In the genomic region with DNA sequence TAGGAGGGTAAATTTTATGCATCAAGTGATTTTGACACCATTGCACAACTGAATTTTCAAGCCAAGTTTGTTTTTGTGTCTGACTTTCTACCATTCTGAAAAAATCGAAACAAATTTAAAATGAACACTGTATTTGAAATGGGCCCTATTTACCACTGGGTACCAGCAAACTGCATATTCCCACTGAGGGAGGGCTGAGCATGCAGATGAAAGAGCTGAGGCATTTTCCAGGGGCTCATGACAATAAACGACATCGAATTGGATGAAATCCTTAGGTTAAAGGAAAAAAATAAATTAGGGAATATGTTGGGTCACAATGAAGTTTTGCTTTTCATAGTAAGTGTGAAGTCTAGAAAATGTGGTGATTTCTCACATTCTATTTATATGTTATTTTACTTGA, we compare ENCODE assay signal across 33 cellular contexts.
"Had no signal": no experiment of that assay in that cellular context is flagged by ENCODE, and none has a peak within 500 bp of the region (broad histone marks: within the 10 kb centered on the region; RNA-seq: fewer than 3 reads in every experiment).

No MANE protein-coding gene starts in this region.

- DNase-seq: activated B cell treated with CpG ODN at 0.5 μM for 24 hours; activated CD4-positive, alpha-beta T cell treated with anti-CD3 and anti-CD28 coated beads for 48 hours; activated CD4-positive, alpha-beta T cell treated with anti-CD3 and anti-CD28 coated beads, Interleukin-2, amount 50 U/mL, for 1 hour; activated CD4-positive, alpha-beta T cell treated with anti-CD3 and anti-CD28 coated beads, Interleukin-2, amount 50 U/mL, for 48 hours; activated CD8-positive, alpha-beta memory T cell treated with anti-CD3 and anti-CD28 coated beads for 24 hours; activated CD8-positive, alpha-beta T cell treated with anti-CD3 and anti-CD28 coated beads for 36 hours; activated effector memory CD4-positive, alpha-beta T cell treated with Interleukin-2 at 50 U/mL for 16 hours; activated gamma-delta T cell treated with Interleukin-2 at 50 U/mL for 16 hours; activated naive CD4-positive, alpha-beta T cell treated with anti-CD3 and anti-CD28 coated beads, Interleukin-2, amount 50 U/mL, for 16 hours; activated naive CD4-positive, alpha-beta T cell treated with Interleukin-2 at 50 U/mL for 16 hours; activated T-cell treated with anti-CD3 and anti-CD28 coated beads, Interleukin-2, amount 50 U/mL, for 4 hours; amniotic stem cell; anterior cingulate cortex; body of pancreas; central memory CD4-positive, alpha-beta T cell; cortex of kidney; dermis blood vessel endothelial cell; effector CD8-positive, alpha-beta T cell; esophagus squamous epithelium; head of caudate nucleus; T-helper 1 cell; T-helper 17 cell; T1000; WERI-Rb-1 had no signal

- H3K27ac Mint-ChIP-seq: activated B cell treated with CpG ODN at 0.5 μM for 24 hours; activated CD8-positive, alpha-beta T cell treated with anti-CD3 and anti-CD28 coated beads for 36 hours; activated naive CD8-positive, alpha-beta T cell; activated T-helper 17 cell treated with anti-CD3 and anti-CD28 coated beads, Interleukin-2, amount 50 U/mL, for 72 hours; T-helper 17 cell; T-helper 2 cell treated with Interferon-gamma antibody and Interleukin-4, amounts not matched to agents 5 μg/mL and 100 μg/mL, for 36 hours had no signal

- H3K4me3 Mint-ChIP-seq: activated B cell treated with CpG ODN at 0.5 μM for 24 hours; activated CD8-positive, alpha-beta T cell treated with anti-CD3 and anti-CD28 coated beads for 36 hours; activated naive CD8-positive, alpha-beta T cell; activated T-cell treated with anti-CD3 and anti-CD28 coated beads, Interleukin-2, amount 50 U/mL, for 4 hours; activated T-helper 17 cell treated with anti-CD3 and anti-CD28 coated beads, Interleukin-2, amount 50 U/mL, for 72 hours; T-helper 17 cell; T-helper 2 cell treated with Interferon-gamma antibody and Interleukin-4, amounts not matched to agents 5 μg/mL and 100 μg/mL, for 36 hours had no signal

- H3K36me3 Mint-ChIP-seq: activated naive CD8-positive, alpha-beta T cell had no signal

- H3K9me3 Mint-ChIP-seq: activated B cell treated with CpG ODN at 0.5 μM for 24 hours; activated CD8-positive, alpha-beta T cell treated with anti-CD3 and anti-CD28 coated beads for 36 hours; activated T-cell treated with anti-CD3 and anti-CD28 coated beads, Interleukin-2, amount 50 U/mL, for 4 hours; activated T-helper 17 cell treated with anti-CD3 and anti-CD28 coated beads, Interleukin-2, amount 50 U/mL, for 72 hours; T-helper 2 cell treated with Interferon-gamma antibody and Interleukin-4, amounts not matched to agents 5 μg/mL and 100 μg/mL, for 36 hours had no signal

- H3K27me3 Mint-ChIP-seq: activated B cell treated with CpG ODN at 0.5 μM for 24 hours; activated CD8-positive, alpha-beta T cell treated with anti-CD3 and anti-CD28 coated beads for 36 hours; activated naive CD8-positive, alpha-beta T cell; activated T-helper 17 cell treated with anti-CD3 and anti-CD28 coated beads, Interleukin-2, amount 50 U/mL, for 72 hours; T-helper 17 cell had no signal

- H3K36me3 ChIP-seq: breast epithelium, cardiac muscle cell, esophagus squamous epithelium had no signal

- H3K27ac ChIP-seq: body of pancreas, breast epithelium, cardiac muscle cell, epithelial cell of prostate, esophagus squamous epithelium, WERI-Rb-1 had no signal

- H3K4me3 ChIP-seq: body of pancreas, breast epithelium, cardiac muscle cell, esophagus squamous epithelium had no signal

- FAIRE-seq: colon, endometrium, endothelial cell of umbilical vein had no signal

- H3K27me3 ChIP-seq: body of pancreas, breast epithelium, cardiac muscle cell, esophagus squamous epithelium had no signal

- H3K4me1 ChIP-seq: breast epithelium had no signal

- H3K9me3 ChIP-seq: body of pancreas, breast epithelium, esophagus squamous epithelium had no signal

- H3K4me1 Mint-ChIP-seq: activated T-helper 17 cell treated with anti-CD3 and anti-CD28 coated beads, Interleukin-2, amount 50 U/mL, for 72 hours; T-helper 17 cell had no signal
